ENCODE assay signal across 8 cellular contexts in the genomic region with DNA sequence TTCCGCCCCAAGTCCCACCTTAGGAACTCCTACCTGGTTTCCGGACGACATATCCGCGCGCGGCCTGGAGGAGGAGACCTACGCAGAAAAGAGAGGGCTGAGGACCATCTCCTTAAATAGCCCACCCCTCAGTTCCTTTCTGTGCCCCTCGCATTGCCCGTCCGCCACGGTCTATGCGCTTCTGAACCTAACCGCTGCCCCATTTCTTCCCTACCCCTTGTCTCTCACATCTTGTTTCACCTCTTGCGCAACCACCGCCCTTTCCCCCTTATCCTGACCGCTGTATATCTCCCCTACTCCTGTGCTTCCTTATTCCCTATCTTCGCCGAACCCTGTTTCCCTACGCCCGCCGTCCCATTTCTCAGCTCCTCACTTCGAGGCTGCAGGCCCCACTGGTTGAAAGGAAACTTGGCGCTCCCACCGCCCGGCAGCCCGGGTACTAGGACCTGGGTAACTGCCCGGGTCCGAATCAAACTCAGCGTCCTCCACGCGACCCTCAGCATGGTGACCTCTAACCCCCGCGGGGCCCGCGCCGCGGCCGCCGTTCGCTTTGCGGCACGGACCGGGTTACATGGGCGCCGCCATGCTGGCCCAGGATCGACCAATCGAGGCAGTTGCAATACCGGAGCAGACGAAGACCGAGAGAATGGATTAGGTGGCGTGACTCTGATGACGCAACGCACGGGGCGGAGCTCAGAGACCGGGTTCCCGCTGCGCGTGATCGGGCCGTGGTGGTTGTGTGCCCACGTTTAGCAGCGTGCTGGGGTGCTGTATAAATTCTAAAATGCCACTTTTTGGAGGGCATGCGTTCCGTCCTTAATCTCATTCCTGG. TPM values are rescaled to one million over a fixed set of nuclear protein-coding genes. Genes with fewer than 3 reads are reported as not detected.
DNase-seq lines count a peak whose midpoint lies in the region; ATAC-seq, FAIRE-seq and TF ChIP-seq lines count a peak whose summit lies in the region.

MRPS15 (minus strand) TSS at position 612 of the 832 bp plus-strand sequence; CDS start at position 503, 109 bp downstream.

- peak within 1 kb of the TSS; percentile 81 for H3K27ac ChIP-seq in ACC112 (ENCODE audit: low read depth, low read length)
- peak within 1 kb of the TSS; percentile 90 for H3K27ac ChIP-seq in WERI-Rb-1
- H3K27ac ChIP-seq in mammary epithelial cell (ENCODE audit: insufficient read depth, low read depth, low read length), result peak within 1 kb of the TSS; percentile 88
- peak within 1 kb of the TSS; percentile 92 for H3K27ac ChIP-seq in iPS-20b (ENCODE audit: low read length)
- H3K27ac ChIP-seq in small intestine (ENCODE audit: low read depth in 1 of 2, low read length in 1 of 2), result peak within 1 kb of the TSS; percentile 80 to 97

- H3K79me2 ChIP-seq in ACC112 (ENCODE audit: control insufficient read depth, insufficient read depth, low read length, unreplicated experiment) (peaks cover 14% of the 10 kb centered on the region), mammary epithelial cell (ENCODE audit: insufficient read depth, low read length) (peaks cover 19% of the 10 kb centered on the region)

- in situ Hi-C loops in mammary epithelial cell (cut with MboI; ENCODE audit: low sequenced_read_pairs in 2 of 2), result no loop called here

- H3K36me3 ChIP-seq in ACC112 (ENCODE audit: insufficient read depth, low read length), result no peaks in the 10 kb centered on the region; the same call in 1 of the 2 replicates
- peaks cover 37% of the 10 kb centered on the region for H3K36me3 ChIP-seq in WERI-Rb-1
- H3K36me3 ChIP-seq in mammary epithelial cell (ENCODE audit: insufficient read depth, low read length), result peaks cover 15% of the 10 kb centered on the region
- H3K36me3 ChIP-seq in iPS-20b (ENCODE audit: insufficient read depth, low read depth, low read length), result peaks cover 35% of the 10 kb centered on the region
- H3K36me3 ChIP-seq in small intestine (ENCODE audit: control insufficient read depth in 2 of 2, insufficient read depth in 2 of 2, low read length in 2 of 2), result peaks cover 2% of the 10 kb centered on the region in 2 donors

- H3K9me3 ChIP-seq in WERI-Rb-1 (ENCODE audit: severe bottlenecking), result no peaks in the 10 kb centered on the region
- no peaks in the 10 kb centered on the region for H3K9me3 ChIP-seq in mammary epithelial cell (replicated peaks; ENCODE audit: insufficient read depth, low read length)
- no peaks in the 10 kb centered on the region for H3K9me3 ChIP-seq in iPS-20b (ENCODE audit: insufficient read depth, low read depth, low read length)
- no peaks in the 10 kb centered on the region for H3K9me3 ChIP-seq in small intestine (ENCODE audit: control insufficient read depth, low read depth)

- intact Hi-C loops in mammary epithelial cell (cut with micrococcal nuclease), result loop anchor here (2.0 kb wide), 1 partner anchor 49 kb away; no protein-coding TSS in a partner anchor

- H2AFZ ChIP-seq in ACC112 (ENCODE audit: low read length, unreplicated experiment) (peak within 1 kb of the TSS; percentile 93), mammary epithelial cell (ENCODE audit: low read depth, low read length) (peak within 1 kb of the TSS; percentile 88)

- ATAC-seq in GM18870 (IDR thresholded peaks at IDR 0.05; ENCODE audit: unreplicated experiment) (peak; percentile 86), HG03135 (IDR thresholded peaks at IDR 0.05; ENCODE audit: unreplicated experiment) (peak; percentile 91)

- no peak for TF ChIP-seq CTCF in WERI-Rb-1 (IDR thresholded peaks at IDR 0.05; ENCODE audit: low read depth, low read length)
- peak in 1 of 2 donors; percentile 1 for TF ChIP-seq CTCF in mammary epithelial cell (conservative IDR thresholded peaks at IDR 0.05 in 1 of 2, IDR thresholded peaks at IDR 0.05 in 1 of 2; ENCODE audit: extremely low read depth in 1 of 2, insufficient read depth in 1 of 2, low read depth in 1 of 2, low read length in 2 of 2)

- DNase-seq in NCI-H2196 treated with DMSO at 0.1 percent for 48 hours (lab: John Stamatoyannopoulos, UW; ENCODE audit: unreplicated experiment) (peak; percentile 78), WERI-Rb-1 (peak; percentile 93), mammary epithelial cell (peak; percentile 93), small intestine (peak; percentile 96)

- CTCF ChIA-PET in mammary epithelial cell (lab: Charles Lee; ENCODE audit: low non-redundant PET), result no interaction called here

- H3K9ac ChIP-seq in mammary epithelial cell (ENCODE audit: insufficient read depth, low read length), result peak within 1 kb of the TSS; percentile 96
- H3K9ac ChIP-seq in iPS-20b (ENCODE audit: low read depth, low read length), result peak within 1 kb of the TSS; percentile 96

- dilution Hi-C loops in mammary epithelial cell (cut with HindIII; ENCODE audit: low sequenced_read_pairs), result no loop called here

- peak within 1 kb of the TSS; percentile 99 for H3K4me3 ChIP-seq in ACC112 (ENCODE audit: low read depth, low read length)
- H3K4me3 ChIP-seq in WERI-Rb-1 (ENCODE audit: low read depth, low read length), result peak within 1 kb of the TSS; percentile 88
- H3K4me3 ChIP-seq in mammary epithelial cell (replicated peaks in 1 of 3; ENCODE audit: insufficient read depth in 1 of 3, low read depth in 2 of 3, low read length in 3 of 3), result peak within 1 kb of the TSS; percentile 79 to 80 (median 80)
- peak within 1 kb of the TSS; percentile 90 for H3K4me3 ChIP-seq in iPS-20b (ENCODE audit: low read length)
- H3K4me3 ChIP-seq in small intestine (ENCODE audit: low read depth in 1 of 2, low read length in 2 of 2), result peak within 1 kb of the TSS; percentile 75 to 96

- H3K27me3 ChIP-seq in ACC112 (ENCODE audit: insufficient read depth, low read length) (no peaks in the 10 kb centered on the region), WERI-Rb-1 (ENCODE audit: insufficient read depth, low read depth, severe bottlenecking) (no peaks in the 10 kb centered on the region), mammary epithelial cell (ENCODE audit: insufficient read depth, low read length) (no peaks in the 10 kb centered on the region), iPS-20b (ENCODE audit: insufficient read depth, low read length) (peaks cover 40% of the 10 kb centered on the region), small intestine (ENCODE audit: control insufficient read depth in 2 of 2, insufficient read depth in 2 of 2, low read length in 2 of 2) (no peaks in the 10 kb centered on the region)

- peak within 1 kb of the TSS; percentile 93 for H3K4me2 ChIP-seq in mammary epithelial cell (ENCODE audit: insufficient read depth, low read depth, low read length)

- WGBS in mammary epithelial cell (ENCODE audit: low coverage, missing lambda C conversion rate), result under 1% methylated on average over 37 of the region's 66 CpGs
- 0 to 1% (median 0%) methylated on average over 64 to 66 of the region's 66 CpGs for WGBS in small intestine, 3 donors

- peaks cover 6% of the 10 kb centered on the region for H3K4me1 ChIP-seq in ACC112 (ENCODE audit: control insufficient read depth, insufficient read depth, low read length, unreplicated experiment)
- H3K4me1 ChIP-seq in mammary epithelial cell (ENCODE audit: insufficient read depth, low read length), result peaks cover 16% of the 10 kb centered on the region
- H3K4me1 ChIP-seq in iPS-20b (ENCODE audit: insufficient read depth, low read length), result peaks cover 11% of the 10 kb centered on the region; the same call in 1 of the 2 replicates
- H3K4me1 ChIP-seq in small intestine (ENCODE audit: control insufficient read depth in 2 of 2, insufficient read depth in 1 of 2, low read depth in 1 of 2, low read length in 1 of 2), result peaks cover 0 to 2% of the 10 kb centered on the region in 2 donors

- no peak for FAIRE-seq in small intestine (lab: Jason Lieb, UNC)

- BruUV-seq in mammary epithelial cell (replicated peaks; lab: Mats Ljungman, UMichigan), result no TSS peak

- no peaks in the 10 kb centered on the region for H4K20me1 ChIP-seq in mammary epithelial cell (ENCODE audit: insufficient read depth, low read length)

RNA-seq across cellular contexts. Expression of gene MRPS15, which starts in this region (rescaled TPM):
- 100 to 1,000 TPM in 1 of 2 donors, 10 to 100 TPM in 1; 63.3 to 106 TPM for total RNA-seq in mammary epithelial cell
- polyA plus RNA-seq in mammary epithelial cell (95.3 TPM), small intestine (100 to 1,000 TPM; 102 to 122 (median 116) TPM)
- 46.6 TPM for polyA minus RNA-seq in mammary epithelial cell

Comparison
In these comparisons a context has a peak if more than half of its experiments do, and no peak if none do; other contexts are left out.
1. Peak in every context shown above with its lines: DNase-seq, ATAC-seq, H3K4me3 ChIP-seq and H3K27ac ChIP-seq.